8 cellular contexts compared by ENCODE assay signal in genomic region chr2:69437751-69438154, GRCh38. TPM values are rescaled to one million over a fixed set of nuclear protein-coding genes. Genes with fewer than 3 reads are reported as not detected.
DNase-seq lines count a peak whose midpoint lies in the region; ATAC-seq and TF ChIP-seq lines count a peak whose summit lies in the region.

No MANE protein-coding gene starts in this region.

- peaks cover 34% of the 10 kb centered on the region for H3K4me1 Mint-ChIP-seq in stimulated activated naive CD8-positive, alpha-beta T cell treated with anti-CD3 and anti-CD28 coated beads, Interleukin-15, Interleukin-2, amounts not matched to agents 100 ng/mL and 50 ng/mL, for 24 hours (ENCODE audit: low read depth)
- peaks cover 34% of the 10 kb centered on the region for H3K4me1 Mint-ChIP-seq in activated B cell treated with CpG ODN at 0.5 μM for 24 hours

- H3K4me3 Mint-ChIP-seq in stimulated activated naive CD8-positive, alpha-beta T cell treated with anti-CD3 and anti-CD28 coated beads, Interleukin-15, Interleukin-2, amounts not matched to agents 100 ng/mL and 50 ng/mL, for 24 hours: peak overlapping the region; percentile 96
- peak overlapping the region; percentile 96 for H3K4me3 Mint-ChIP-seq in activated B cell treated with CpG ODN at 0.5 μM for 24 hours

- peaks cover 7% of the 10 kb centered on the region for H3K9me3 Mint-ChIP-seq in stimulated activated naive CD8-positive, alpha-beta T cell treated with anti-CD3 and anti-CD28 coated beads, Interleukin-15, Interleukin-2, amounts not matched to agents 100 ng/mL and 50 ng/mL, for 24 hours
- H3K9me3 Mint-ChIP-seq in activated B cell treated with CpG ODN at 0.5 μM for 24 hours: no peaks in the 10 kb centered on the region

- intact Hi-C loops in activated B cell treated with CpG ODN at 0.5 μM for 24 hours (cut with micrococcal nuclease) (loop anchor here (1.0 to 10.0 kb wide), 7 partner anchors 50 to 975 kb away; partner anchors contain the start of genes GFPT1, MXD1 and TIA1), Right ventricle myocardium superior (cut with DNase I) (no loop called here)

- H3K9ac ChIP-seq in rectal smooth muscle tissue (ENCODE audit: low read length): peak overlapping the region; percentile 68

- H3K27ac Mint-ChIP-seq in stimulated activated naive CD8-positive, alpha-beta T cell treated with anti-CD3 and anti-CD28 coated beads, Interleukin-15, Interleukin-2, amounts not matched to agents 100 ng/mL and 50 ng/mL, for 24 hours: peak overlapping the region; percentile 98
- peak overlapping the region; percentile 93 for H3K27ac Mint-ChIP-seq in activated B cell treated with CpG ODN at 0.5 μM for 24 hours

- H3K27me3 Mint-ChIP-seq in stimulated activated naive CD8-positive, alpha-beta T cell treated with anti-CD3 and anti-CD28 coated beads, Interleukin-15, Interleukin-2, amounts not matched to agents 100 ng/mL and 50 ng/mL, for 24 hours: no peaks in the 10 kb centered on the region
- H3K27me3 Mint-ChIP-seq in activated B cell treated with CpG ODN at 0.5 μM for 24 hours: no peaks in the 10 kb centered on the region

- CTCF ChIA-PET in activated B cell treated with CpG ODN at 0.5 μM for 24 hours (lab: Charles Lee): interaction anchor here (0.7 to 2.2 kb wide), 7 partner anchors 48 to 974 kb away, joined by 3 to 18 read pairs (median 3); no protein-coding TSS in a partner anchor

- ATAC-seq in stimulated activated naive CD8-positive, alpha-beta T cell treated with anti-CD3 and anti-CD28 coated beads, Interleukin-15, Interleukin-2, amounts not matched to agents 100 U/mL and 50 U/mL, for 24 hours: no peak
- no peak for ATAC-seq in activated B cell treated with CpG ODN at 0.5 μM for 24 hours (ENCODE audit: low read depth)
- ATAC-seq in Right ventricle myocardium superior (ENCODE audit: poor library complexity): peak; percentile 56
- ATAC-seq in HG02759 (IDR thresholded peaks at IDR 0.05; ENCODE audit: unreplicated experiment): no peak

- no peaks in the 10 kb centered on the region for H3K36me3 ChIP-seq in rectal smooth muscle tissue (ENCODE audit: control insufficient read depth, insufficient read depth, low read length)

- no peak for DNase-seq in stimulated activated naive CD8-positive, alpha-beta T cell treated with anti-CD3 and anti-CD28 coated beads, Interleukin-15, Interleukin-2, amounts not matched to agents 100 U/mL and 50 U/mL, for 24 hours
- DNase-seq in activated B cell treated with CpG ODN at 0.5 μM for 24 hours: no peak
- DNase-seq in Right ventricle myocardium superior: no peak
- DNase-seq in activated CD4-positive, CD25-positive, alpha-beta regulatory T cell treated with anti-CD3 and anti-CD28 coated beads, Interleukin-2, amount 50 U/mL, for 72 hours: no peak
- DNase-seq in COLO668 (lab: John Stamatoyannopoulos, UW; ENCODE audit: unreplicated experiment): no peak

- no peak for TF ChIP-seq CTCF in activated B cell treated with CpG ODN at 0.5 μM for 24 hours (IDR thresholded peaks at IDR 0.05)

- POLR2A ChIA-PET in activated B cell treated with CpG ODN at 0.5 μM for 24 hours (lab: Charles Lee): interaction anchor here (0.7 to 3.0 kb wide), 16 partner anchors 14 to 1631 kb away, joined by 3 to 25 read pairs (median 4); partner anchors contain the start of genes AAK1, APLF, C2orf42 and FBXO48

- peak overlapping the region; percentile 82 for H3K4me3 ChIP-seq in rectal smooth muscle tissue (ENCODE audit: low read length)

- H3K4me1 ChIP-seq in rectal smooth muscle tissue (ENCODE audit: control insufficient read depth, insufficient read depth, low read length): peaks cover 14% of the 10 kb centered on the region

- no peaks in the 10 kb centered on the region for H3K27me3 ChIP-seq in rectal smooth muscle tissue (ENCODE audit: control insufficient read depth, insufficient read depth, low read length)

- H3K27ac ChIP-seq in rectal smooth muscle tissue (ENCODE audit: low read depth, low read length): peak overlapping the region; percentile 100

- H3K36me3 Mint-ChIP-seq in stimulated activated naive CD8-positive, alpha-beta T cell treated with anti-CD3 and anti-CD28 coated beads, Interleukin-15, Interleukin-2, amounts not matched to agents 100 ng/mL and 50 ng/mL, for 24 hours (ENCODE audit: low read depth): no peaks in the 10 kb centered on the region
- peaks cover 5% of the 10 kb centered on the region for H3K36me3 Mint-ChIP-seq in activated B cell treated with CpG ODN at 0.5 μM for 24 hours (ENCODE audit: low read depth)

RNA-seq across cellular contexts. Expression of gene NFU1, which starts 0.5 kb away (rescaled TPM):
- total RNA-seq in activated B cell treated with CpG ODN at 0.5 μM for 24 hours: 24.3 and 31.1 TPM in 2 replicates
- 134 TPM for total RNA-seq in Right ventricle myocardium superior

RNA-seq across cellular contexts. Expression of gene GFPT1, which starts 50.7 kb away (rescaled TPM):
- total RNA-seq in activated B cell treated with CpG ODN at 0.5 μM for 24 hours (11.5 and 14.9 TPM in 2 replicates), Right ventricle myocardium superior (38.6 TPM)
